In genomic region chr17:77858291-77859034, GRCh38 we compare ENCODE assay signal across 18 cellular contexts.
DNase-seq lines count a peak whose midpoint lies in the region; ATAC-seq and TF ChIP-seq lines count a peak whose summit lies in the region.
"Had no signal": no experiment of that assay in that cellular context is flagged by ENCODE, and none has a peak within 500 bp of the region (broad histone marks: within the 10 kb centered on the region; RNA-seq: fewer than 3 reads in every experiment).

No MANE protein-coding gene starts in this region.

- H3K27me3 Mint-ChIP-seq in activated naive CD8-positive, alpha-beta T cell treated with anti-CD3 and anti-CD28 coated beads, Interleukin-2, amount 10 ng/mL, durations not matched to agents 7 days and 5 days = peaks cover 6% of the 10 kb centered on the region

- H3K4me3 Mint-ChIP-seq in activated naive CD8-positive, alpha-beta T cell treated with anti-CD3 and anti-CD28 coated beads, Interleukin-2, amount 10 ng/mL, durations not matched to agents 7 days and 5 days = no peak overlapping the region
- H3K4me3 Mint-ChIP-seq: B cell; CD4-positive, CD25-positive, alpha-beta regulatory T cell; CD8-positive, alpha-beta memory T cell had no signal

- H3K9me3 ChIP-seq in osteoblast (ENCODE audit: low read depth, low read length) = no peaks in the 10 kb centered on the region
- H3K9me3 ChIP-seq: BLaER1 treated with 17β-estradiol and CSF1 and Interleukin-3, amounts not matched to agents 10 nM and 100 nM had no signal

- H3K36me3 ChIP-seq in osteoblast (ENCODE audit: insufficient read depth, low read length) = no peaks in the 10 kb centered on the region
- H3K36me3 ChIP-seq: BLaER1 treated with 17β-estradiol and CSF1 and Interleukin-3, amounts not matched to agents 10 nM and 100 nM had no signal

- DNase-seq in Right ventricle myocardium inferior (ENCODE audit: missing footprints) (no peak), left ventricle myocardium superior (no peak), osteoblast (ENCODE audit: insufficient read length, low spot score, missing footprints) (peak; percentile 30), NCI-H446 treated with DMSO at 0.1 percent for 48 hours (lab: John Stamatoyannopoulos, UW) (no peak), NCI-H1694 treated with DMSO at 0.1 percent for 48 hours (lab: John Stamatoyannopoulos, UW) (no peak)
- no peak for DNase-seq in activated naive CD8-positive, alpha-beta T cell treated with anti-CD3 and anti-CD28 coated beads, Interleukin-2, amount 10 ng/mL, durations not matched to agents 7 days and 5 days
- DNase-seq: CD4-positive, CD25-positive, alpha-beta regulatory T cell; COR-L47; DMS 273 treated with DMSO at 0.1 percent for 48 hours; DMS53; DND-41; EL; GOT3; H7 had no signal

- H3K27ac ChIP-seq in osteoblast (ENCODE audit: low read depth, low read length) = no peak overlapping the region
- H3K27ac ChIP-seq: BLaER1 treated with 17β-estradiol and CSF1 and Interleukin-3, amounts not matched to agents 10 nM and 100 nM had no signal

- POLR2A ChIA-PET in activated naive CD8-positive, alpha-beta T cell treated with anti-CD3 and anti-CD28 coated beads, Interleukin-2, amount 10 ng/mL, durations not matched to agents 7 days and 5 days (lab: Charles Lee) = interaction anchor here (1.3 kb wide), 1 partner anchor 11 kb away, joined by 3 read pairs; no protein-coding TSS in a partner anchor

- no peak overlapping the region for H3K4me3 ChIP-seq in osteoblast (ENCODE audit: insufficient read depth, low read length)
- H3K4me3 ChIP-seq: BLaER1 treated with 17β-estradiol and CSF1 and Interleukin-3, amounts not matched to agents 10 nM and 100 nM; GM12878 had no signal

- no peak overlapping the region for H2AFZ ChIP-seq in osteoblast (ENCODE audit: low read length)

- ATAC-seq in Right ventricle myocardium inferior = peak; percentile 6
- ATAC-seq in left ventricle myocardium superior = no peak
- ATAC-seq in activated naive CD8-positive, alpha-beta T cell treated with anti-CD3 and anti-CD28 coated beads, Interleukin-2, amount 10 ng/mL, durations not matched to agents 7 days and 5 days (ENCODE audit: low read depth) = no peak
- ATAC-seq: GM12878 had no signal

- TF ChIP-seq CTCF in osteoblast (IDR thresholded peaks at IDR 0.05; ENCODE audit: extremely low read depth, low read depth, low read length) = no peak

- H3K79me2 ChIP-seq in osteoblast (ENCODE audit: insufficient read depth, low read length) = no peaks in the 10 kb centered on the region

- no peaks in the 10 kb centered on the region for H3K4me1 ChIP-seq in osteoblast (ENCODE audit: insufficient read depth, low read length)

- H3K36me3 Mint-ChIP-seq in activated naive CD8-positive, alpha-beta T cell treated with anti-CD3 and anti-CD28 coated beads, Interleukin-2, amount 10 ng/mL, durations not matched to agents 7 days and 5 days = no peaks in the 10 kb centered on the region

- H3K27me3 ChIP-seq in osteoblast (ENCODE audit: insufficient read depth, low read length) = peaks cover 26% of the 10 kb centered on the region

- peaks cover 4% of the 10 kb centered on the region for H3K9me3 Mint-ChIP-seq in activated naive CD8-positive, alpha-beta T cell treated with anti-CD3 and anti-CD28 coated beads, Interleukin-2, amount 10 ng/mL, durations not matched to agents 7 days and 5 days
- H3K9me3 Mint-ChIP-seq: CD8-positive, alpha-beta memory T cell had no signal

- H3K4me2 ChIP-seq in osteoblast (ENCODE audit: insufficient read depth, low read length) = no peak overlapping the region

- H4K20me1 ChIP-seq in osteoblast (ENCODE audit: insufficient read depth, low read length) = no peaks in the 10 kb centered on the region

- H3K27ac Mint-ChIP-seq in activated naive CD8-positive, alpha-beta T cell treated with anti-CD3 and anti-CD28 coated beads, Interleukin-2, amount 10 ng/mL, durations not matched to agents 7 days and 5 days = peak overlapping the region; percentile 1
- H3K27ac Mint-ChIP-seq: B cell had no signal

- intact Hi-C loops in Right ventricle myocardium inferior (cut with DNase I) = no loop called here
- intact Hi-C loops in left ventricle myocardium superior (cut with micrococcal nuclease) = no loop called here

- peaks cover 22% of the 10 kb centered on the region for H3K4me1 Mint-ChIP-seq in activated naive CD8-positive, alpha-beta T cell treated with anti-CD3 and anti-CD28 coated beads, Interleukin-2, amount 10 ng/mL, durations not matched to agents 7 days and 5 days
